1 cellular context compared by ENCODE assay signal in the genomic region with DNA sequence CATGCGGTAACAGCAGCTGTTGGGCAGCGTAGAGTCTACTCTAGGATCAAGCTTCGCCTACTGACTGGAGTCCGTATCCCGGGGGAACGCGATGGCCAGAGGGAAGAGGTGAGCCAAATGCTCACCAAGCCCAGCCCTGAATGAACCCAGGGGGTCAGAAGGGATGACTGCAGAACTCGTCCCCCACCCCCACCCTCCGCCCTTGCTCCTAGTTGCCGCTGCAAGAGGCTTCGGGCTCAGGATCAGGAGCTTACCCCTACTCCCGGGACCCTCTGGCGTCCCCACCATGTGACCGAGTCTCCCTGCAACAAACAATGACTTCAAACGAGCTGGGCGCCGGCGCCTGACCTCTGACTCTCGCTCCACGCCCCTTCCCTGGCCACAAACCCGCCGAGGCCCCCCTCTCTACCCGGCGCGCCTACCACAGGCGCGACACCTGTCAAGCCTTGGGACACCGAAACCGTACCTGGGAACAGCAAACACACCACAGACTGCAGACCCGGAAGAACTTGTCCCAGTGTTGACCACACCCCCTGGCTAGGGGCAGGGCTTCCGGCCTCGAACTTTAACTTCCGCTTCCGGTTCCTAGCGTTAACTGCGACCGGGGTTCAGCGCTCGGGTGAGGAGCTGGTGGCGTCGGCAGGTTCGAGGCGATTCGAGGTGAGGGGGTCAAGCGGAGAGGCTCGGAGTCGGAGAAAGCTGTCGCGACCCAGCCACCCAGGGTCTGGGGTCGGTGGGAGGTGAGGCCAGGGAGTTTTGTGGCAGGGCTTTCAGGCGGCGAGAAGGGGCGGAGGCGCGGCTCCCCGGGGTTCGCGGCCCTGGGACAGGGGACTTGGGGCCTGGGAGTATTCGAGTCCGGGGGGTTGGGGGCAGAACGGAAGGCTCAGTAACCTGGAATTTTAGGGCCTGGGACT.
TF ChIP-seq lines count a peak whose summit lies in the region.

A gene (plus strand): TSS at position 594 of the 914 bp plus-strand sequence. CDS start 420 bp downstream, outside the sequence.

TF ChIP-seq in HEK293, 187 proteins besides CTCF, POLR2A, EP300 and RAD21 (continued from another document and continues in another):
- TF ChIP-seq, protein P1, sequence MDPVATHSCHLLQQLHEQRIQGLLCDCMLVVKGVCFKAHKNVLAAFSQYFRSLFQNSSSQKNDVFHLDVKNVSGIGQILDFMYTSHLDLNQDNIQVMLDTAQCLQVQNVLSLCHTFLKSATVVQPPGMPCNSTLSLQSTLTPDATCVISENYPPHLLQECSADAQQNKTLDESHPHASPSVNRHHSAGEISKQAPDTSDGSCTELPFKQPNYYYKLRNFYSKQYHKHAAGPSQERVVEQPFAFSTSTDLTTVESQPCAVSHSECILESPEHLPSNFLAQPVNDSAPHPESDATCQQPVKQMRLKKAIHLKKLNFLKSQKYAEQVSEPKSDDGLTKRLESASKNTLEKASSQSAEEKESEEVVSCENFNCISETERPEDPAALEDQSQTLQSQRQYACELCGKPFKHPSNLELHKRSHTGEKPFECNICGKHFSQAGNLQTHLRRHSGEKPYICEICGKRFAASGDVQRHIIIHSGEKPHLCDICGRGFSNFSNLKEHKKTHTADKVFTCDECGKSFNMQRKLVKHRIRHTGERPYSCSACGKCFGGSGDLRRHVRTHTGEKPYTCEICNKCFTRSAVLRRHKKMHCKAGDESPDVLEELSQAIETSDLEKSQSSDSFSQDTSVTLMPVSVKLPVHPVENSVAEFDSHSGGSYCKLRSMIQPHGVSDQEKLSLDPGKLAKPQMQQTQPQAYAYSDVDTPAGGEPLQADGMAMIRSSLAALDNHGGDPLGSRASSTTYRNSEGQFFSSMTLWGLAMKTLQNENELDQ (tag by site-specific recombination; IDR thresholded peaks at IDR 0.05; ENCODE audit: low read depth): no peak
- no peak for TF ChIP-seq ZNF777 (tag by site-specific recombination; IDR thresholded peaks at IDR 0.05; ENCODE audit: borderline replicate concordance)
- TF ChIP-seq, protein P2, sequence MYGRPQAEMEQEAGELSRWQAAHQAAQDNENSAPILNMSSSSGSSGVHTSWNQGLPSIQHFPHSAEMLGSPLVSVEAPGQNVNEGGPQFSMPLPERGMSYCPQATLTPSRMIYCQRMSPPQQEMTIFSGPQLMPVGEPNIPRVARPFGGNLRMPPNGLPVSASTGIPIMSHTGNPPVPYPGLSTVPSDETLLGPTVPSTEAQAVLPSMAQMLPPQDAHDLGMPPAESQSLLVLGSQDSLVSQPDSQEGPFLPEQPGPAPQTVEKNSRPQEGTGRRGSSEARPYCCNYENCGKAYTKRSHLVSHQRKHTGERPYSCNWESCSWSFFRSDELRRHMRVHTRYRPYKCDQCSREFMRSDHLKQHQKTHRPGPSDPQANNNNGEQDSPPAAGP (tag by site-specific recombination; IDR thresholded peaks at IDR 0.05): 0 out of 2 replicates have a peak, but pooled peaks have one; percentile 27
- TF ChIP-seq ZNF19 (tag by site-specific recombination; IDR thresholded peaks at IDR 0.05; ENCODE audit: low read depth): no peak
- no peak for TF ChIP-seq ZNF670 (tag by site-specific recombination; IDR thresholded peaks at IDR 0.05; ENCODE audit: low read depth)
- no peak for TF ChIP-seq ZNF169 (tag by site-specific recombination; IDR thresholded peaks at IDR 0.05)
- TF ChIP-seq ZNF155 (tag by site-specific recombination; IDR thresholded peaks at IDR 0.05): no peak
- no peak for TF ChIP-seq ZNF555 (tag by site-specific recombination; conservative IDR thresholded peaks at IDR 0.05)
- TF ChIP-seq ZNF248 (tag by site-specific recombination; IDR thresholded peaks at IDR 0.05): no peak
- TF ChIP-seq, protein P3, sequence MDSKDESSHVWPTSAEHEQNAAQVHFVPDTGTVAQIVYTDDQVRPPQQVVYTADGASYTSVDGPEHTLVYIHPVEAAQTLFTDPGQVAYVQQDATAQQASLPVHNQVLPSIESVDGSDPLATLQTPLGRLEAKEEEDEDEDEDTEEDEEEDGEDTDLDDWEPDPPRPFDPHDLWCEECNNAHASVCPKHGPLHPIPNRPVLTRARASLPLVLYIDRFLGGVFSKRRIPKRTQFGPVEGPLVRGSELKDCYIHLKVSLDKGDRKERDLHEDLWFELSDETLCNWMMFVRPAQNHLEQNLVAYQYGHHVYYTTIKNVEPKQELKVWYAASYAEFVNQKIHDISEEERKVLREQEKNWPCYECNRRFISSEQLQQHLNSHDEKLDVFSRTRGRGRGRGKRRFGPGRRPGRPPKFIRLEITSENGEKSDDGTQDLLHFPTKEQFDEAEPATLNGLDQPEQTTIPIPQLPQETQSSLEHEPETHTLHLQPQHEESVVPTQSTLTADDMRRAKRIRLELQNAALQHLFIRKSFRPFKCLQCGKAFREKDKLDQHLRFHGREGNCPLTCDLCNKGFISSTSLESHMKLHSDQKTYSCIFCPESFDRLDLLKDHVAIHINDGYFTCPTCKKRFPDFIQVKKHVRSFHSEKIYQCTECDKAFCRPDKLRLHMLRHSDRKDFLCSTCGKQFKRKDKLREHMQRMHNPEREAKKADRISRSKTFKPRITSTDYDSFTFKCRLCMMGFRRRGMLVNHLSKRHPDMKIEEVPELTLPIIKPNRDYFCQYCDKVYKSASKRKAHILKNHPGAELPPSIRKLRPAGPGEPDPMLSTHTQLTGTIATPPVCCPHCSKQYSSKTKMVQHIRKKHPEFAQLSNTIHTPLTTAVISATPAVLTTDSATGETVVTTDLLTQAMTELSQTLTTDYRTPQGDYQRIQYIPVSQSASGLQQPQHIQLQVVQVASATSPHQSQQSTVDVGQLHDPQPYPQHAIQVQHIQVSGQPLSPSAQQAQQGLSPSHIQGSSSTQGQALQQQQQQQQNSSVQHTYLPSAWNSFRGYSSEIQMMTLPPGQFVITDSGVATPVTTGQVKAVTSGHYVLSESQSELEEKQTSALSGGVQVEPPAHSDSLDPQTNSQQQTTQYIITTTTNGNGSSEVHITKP (tag by site-specific recombination; IDR thresholded peaks at IDR 0.05): no peak
- TF ChIP-seq, protein P4, sequence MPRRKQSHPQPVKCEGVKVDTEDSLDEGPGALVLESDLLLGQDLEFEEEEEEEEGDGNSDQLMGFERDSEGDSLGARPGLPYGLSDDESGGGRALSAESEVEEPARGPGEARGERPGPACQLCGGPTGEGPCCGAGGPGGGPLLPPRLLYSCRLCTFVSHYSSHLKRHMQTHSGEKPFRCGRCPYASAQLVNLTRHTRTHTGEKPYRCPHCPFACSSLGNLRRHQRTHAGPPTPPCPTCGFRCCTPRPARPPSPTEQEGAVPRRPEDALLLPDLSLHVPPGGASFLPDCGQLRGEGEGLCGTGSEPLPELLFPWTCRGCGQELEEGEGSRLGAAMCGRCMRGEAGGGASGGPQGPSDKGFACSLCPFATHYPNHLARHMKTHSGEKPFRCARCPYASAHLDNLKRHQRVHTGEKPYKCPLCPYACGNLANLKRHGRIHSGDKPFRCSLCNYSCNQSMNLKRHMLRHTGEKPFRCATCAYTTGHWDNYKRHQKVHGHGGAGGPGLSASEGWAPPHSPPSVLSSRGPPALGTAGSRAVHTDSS (tag by site-specific recombination; IDR thresholded peaks at IDR 0.05): no peak
- TF ChIP-seq, protein P5, sequence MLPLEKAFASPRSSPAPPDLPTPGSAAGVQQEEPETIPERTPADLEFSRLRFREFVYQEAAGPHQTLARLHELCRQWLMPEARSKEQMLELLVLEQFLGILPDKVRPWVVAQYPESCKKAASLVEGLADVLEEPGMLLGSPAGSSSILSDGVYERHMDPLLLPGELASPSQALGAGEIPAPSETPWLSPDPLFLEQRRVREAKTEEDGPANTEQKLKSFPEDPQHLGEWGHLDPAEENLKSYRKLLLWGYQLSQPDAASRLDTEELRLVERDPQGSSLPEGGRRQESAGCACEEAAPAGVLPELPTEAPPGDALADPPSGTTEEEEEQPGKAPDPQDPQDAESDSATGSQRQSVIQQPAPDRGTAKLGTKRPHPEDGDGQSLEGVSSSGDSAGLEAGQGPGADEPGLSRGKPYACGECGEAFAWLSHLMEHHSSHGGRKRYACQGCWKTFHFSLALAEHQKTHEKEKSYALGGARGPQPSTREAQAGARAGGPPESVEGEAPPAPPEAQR (tag by site-specific recombination; IDR thresholded peaks at IDR 0.05): no peak
- TF ChIP-seq, protein P6, sequence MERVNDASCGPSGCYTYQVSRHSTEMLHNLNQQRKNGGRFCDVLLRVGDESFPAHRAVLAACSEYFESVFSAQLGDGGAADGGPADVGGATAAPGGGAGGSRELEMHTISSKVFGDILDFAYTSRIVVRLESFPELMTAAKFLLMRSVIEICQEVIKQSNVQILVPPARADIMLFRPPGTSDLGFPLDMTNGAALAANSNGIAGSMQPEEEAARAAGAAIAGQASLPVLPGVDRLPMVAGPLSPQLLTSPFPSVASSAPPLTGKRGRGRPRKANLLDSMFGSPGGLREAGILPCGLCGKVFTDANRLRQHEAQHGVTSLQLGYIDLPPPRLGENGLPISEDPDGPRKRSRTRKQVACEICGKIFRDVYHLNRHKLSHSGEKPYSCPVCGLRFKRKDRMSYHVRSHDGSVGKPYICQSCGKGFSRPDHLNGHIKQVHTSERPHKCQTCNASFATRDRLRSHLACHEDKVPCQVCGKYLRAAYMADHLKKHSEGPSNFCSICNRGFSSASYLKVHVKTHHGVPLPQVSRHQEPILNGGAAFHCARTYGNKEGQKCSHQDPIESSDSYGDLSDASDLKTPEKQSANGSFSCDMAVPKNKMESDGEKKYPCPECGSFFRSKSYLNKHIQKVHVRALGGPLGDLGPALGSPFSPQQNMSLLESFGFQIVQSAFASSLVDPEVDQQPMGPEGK (tag by site-specific recombination; IDR thresholded peaks at IDR 0.05): peak; percentile 50; the same call in 1 of the 2 replicates
- no peak for TF ChIP-seq ZSCAN23 (tag by site-specific recombination; IDR thresholded peaks at IDR 0.05)
- TF ChIP-seq, protein P7, sequence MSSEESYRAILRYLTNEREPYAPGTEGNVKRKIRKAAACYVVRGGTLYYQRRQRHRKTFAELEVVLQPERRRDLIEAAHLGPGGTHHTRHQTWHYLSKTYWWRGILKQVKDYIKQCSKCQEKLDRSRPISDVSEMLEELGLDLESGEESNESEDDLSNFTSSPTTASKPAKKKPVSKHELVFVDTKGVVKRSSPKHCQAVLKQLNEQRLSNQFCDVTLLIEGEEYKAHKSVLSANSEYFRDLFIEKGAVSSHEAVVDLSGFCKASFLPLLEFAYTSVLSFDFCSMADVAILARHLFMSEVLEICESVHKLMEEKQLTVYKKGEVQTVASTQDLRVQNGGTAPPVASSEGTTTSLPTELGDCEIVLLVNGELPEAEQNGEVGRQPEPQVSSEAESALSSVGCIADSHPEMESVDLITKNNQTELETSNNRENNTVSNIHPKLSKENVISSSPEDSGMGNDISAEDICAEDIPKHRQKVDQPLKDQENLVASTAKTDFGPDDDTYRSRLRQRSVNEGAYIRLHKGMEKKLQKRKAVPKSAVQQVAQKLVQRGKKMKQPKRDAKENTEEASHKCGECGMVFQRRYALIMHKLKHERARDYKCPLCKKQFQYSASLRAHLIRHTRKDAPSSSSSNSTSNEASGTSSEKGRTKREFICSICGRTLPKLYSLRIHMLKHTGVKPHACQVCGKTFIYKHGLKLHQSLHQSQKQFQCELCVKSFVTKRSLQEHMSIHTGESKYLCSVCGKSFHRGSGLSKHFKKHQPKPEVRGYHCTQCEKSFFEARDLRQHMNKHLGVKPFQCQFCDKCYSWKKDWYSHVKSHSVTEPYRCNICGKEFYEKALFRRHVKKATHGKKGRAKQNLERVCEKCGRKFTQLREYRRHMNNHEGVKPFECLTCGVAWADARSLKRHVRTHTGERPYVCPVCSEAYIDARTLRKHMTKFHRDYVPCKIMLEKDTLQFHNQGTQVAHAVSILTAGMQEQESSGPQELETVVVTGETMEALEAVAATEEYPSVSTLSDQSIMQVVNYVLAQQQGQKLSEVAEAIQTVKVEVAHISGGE (tag by site-specific recombination; conservative IDR thresholded peaks at IDR 0.05; ENCODE audit: low read depth): peak; percentile 95
- peak; percentile 92 for TF ChIP-seq KLF10 (tag by site-specific recombination; IDR thresholded peaks at IDR 0.05)
- no peak for TF ChIP-seq ZNF426 (tag by site-specific recombination; IDR thresholded peaks at IDR 0.05)
- TF ChIP-seq ZNF114 (tag by site-specific recombination; IDR thresholded peaks at IDR 0.05): no peak
- no peak; the same call in 1 of the 2 replicates for TF ChIP-seq ZNF324 (tag by site-specific recombination; IDR thresholded peaks at IDR 0.05)
- no peak for TF ChIP-seq SCRT2 (tag by site-specific recombination; IDR thresholded peaks at IDR 0.05)
- no peak for TF ChIP-seq ZNF530 (tag by site-specific recombination; IDR thresholded peaks at IDR 0.05; ENCODE audit: low read depth)
- no peak for TF ChIP-seq ZNF785 (tag by site-specific recombination; IDR thresholded peaks at IDR 0.05)
- no peak for TF ChIP-seq FEZF1 (tag by site-specific recombination; IDR thresholded peaks at IDR 0.05)
- TF ChIP-seq MEIS1 (CRISPR knock-in tag; IDR thresholded peaks at IDR 0.05; ENCODE audit: borderline replicate concordance): no peak
- TF ChIP-seq ZNF791 (tag by site-specific recombination; IDR thresholded peaks at IDR 0.05): no peak
- TF ChIP-seq, protein P8, sequence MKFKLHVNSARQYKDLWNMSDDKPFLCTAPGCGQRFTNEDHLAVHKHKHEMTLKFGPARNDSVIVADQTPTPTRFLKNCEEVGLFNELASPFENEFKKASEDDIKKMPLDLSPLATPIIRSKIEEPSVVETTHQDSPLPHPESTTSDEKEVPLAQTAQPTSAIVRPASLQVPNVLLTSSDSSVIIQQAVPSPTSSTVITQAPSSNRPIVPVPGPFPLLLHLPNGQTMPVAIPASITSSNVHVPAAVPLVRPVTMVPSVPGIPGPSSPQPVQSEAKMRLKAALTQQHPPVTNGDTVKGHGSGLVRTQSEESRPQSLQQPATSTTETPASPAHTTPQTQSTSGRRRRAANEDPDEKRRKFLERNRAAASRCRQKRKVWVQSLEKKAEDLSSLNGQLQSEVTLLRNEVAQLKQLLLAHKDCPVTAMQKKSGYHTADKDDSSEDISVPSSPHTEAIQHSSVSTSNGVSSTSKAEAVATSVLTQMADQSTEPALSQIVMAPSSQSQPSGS (tag by site-specific recombination; IDR thresholded peaks at IDR 0.05; ENCODE audit: low read depth): no peak
- no peak for TF ChIP-seq ZBTB48 (tag by site-specific recombination; IDR thresholded peaks at IDR 0.05)
- no peak for TF ChIP-seq WT1 (tag by site-specific recombination; IDR thresholded peaks at IDR 0.05)
- no peak for TF ChIP-seq ZNF146 (tag by site-specific recombination; IDR thresholded peaks at IDR 0.05)
- no peak for TF ChIP-seq ZNF48 (tag by site-specific recombination; IDR thresholded peaks at IDR 0.05)
- no peak for TF ChIP-seq ZSCAN16 (tag by site-specific recombination; IDR thresholded peaks at IDR 0.05)
- peak; percentile 81; the same call in 1 of the 2 replicates for TF ChIP-seq KLF16 (tag by site-specific recombination; IDR thresholded peaks at IDR 0.05)
- no peak for TF ChIP-seq BCL11B (tag by site-specific recombination; IDR thresholded peaks at IDR 0.05; ENCODE audit: low read depth)
- TF ChIP-seq, protein P9, sequence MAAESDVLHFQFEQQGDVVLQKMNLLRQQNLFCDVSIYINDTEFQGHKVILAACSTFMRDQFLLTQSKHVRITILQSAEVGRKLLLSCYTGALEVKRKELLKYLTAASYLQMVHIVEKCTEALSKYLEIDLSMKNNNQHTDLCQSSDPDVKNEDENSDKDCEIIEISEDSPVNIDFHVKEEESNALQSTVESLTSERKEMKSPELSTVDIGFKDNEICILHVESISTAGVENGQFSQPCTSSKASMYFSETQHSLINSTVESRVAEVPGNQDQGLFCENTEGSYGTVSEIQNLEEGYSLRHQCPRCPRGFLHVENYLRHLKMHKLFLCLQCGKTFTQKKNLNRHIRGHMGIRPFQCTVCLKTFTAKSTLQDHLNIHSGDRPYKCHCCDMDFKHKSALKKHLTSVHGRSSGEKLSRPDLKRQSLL (tag by site-specific recombination; IDR thresholded peaks at IDR 0.05): no peak
- no peak for TF ChIP-seq SALL2 (tag by site-specific recombination; IDR thresholded peaks at IDR 0.05; ENCODE audit: borderline replicate concordance)
- no peak for TF ChIP-seq ZNF184 (tag by site-specific recombination; IDR thresholded peaks at IDR 0.05)
- TF ChIP-seq TCF7L2 (IDR thresholded peaks at IDR 0.05; ENCODE audit: borderline replicate concordance, low read depth, low read length): peak; percentile 27; the same call in 1 of the 2 replicates
- TF ChIP-seq BCL11A (tag by site-specific recombination; IDR thresholded peaks at IDR 0.05; ENCODE audit: low read depth): no peak
